12 cellular contexts compared by ENCODE assay signal in the genomic region with DNA sequence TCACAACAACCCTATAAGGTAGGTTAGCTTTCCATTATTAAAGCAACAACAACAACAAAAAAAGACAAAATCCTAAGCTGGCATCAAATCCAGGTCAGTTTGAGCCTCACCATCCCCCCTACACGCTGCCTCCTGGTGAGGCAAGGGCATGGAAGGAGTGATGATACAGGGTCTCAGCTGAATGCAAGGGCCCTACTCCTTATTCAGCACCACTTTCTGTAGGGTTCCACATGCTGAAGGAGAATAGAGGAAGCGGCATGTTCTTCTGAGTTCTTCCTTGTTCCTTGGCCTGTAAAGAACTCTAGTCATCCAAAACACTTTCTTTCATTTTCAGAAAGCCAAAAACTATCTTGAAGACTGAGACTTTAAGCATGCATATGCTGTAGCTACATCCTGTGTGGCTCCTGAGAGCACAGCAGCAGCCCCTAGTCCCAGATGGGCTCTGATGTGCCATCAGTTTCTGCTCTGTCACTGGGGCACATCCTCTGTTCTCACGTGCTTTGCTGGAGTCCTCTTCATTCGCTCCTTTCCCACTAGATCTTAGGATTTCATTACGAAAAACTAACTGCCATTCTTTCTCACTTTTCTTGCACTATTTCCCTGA. TPM values are rescaled to one million over a fixed set of nuclear protein-coding genes. Genes with fewer than 3 reads are reported as not detected.
DNase-seq lines count a peak whose midpoint lies in the region; ATAC-seq and TF ChIP-seq lines count a peak whose summit lies in the region.
"Had no signal": no experiment of that assay in that cellular context is flagged by ENCODE, and none has a peak within 500 bp of the region (broad histone marks: within the 10 kb centered on the region; RNA-seq: fewer than 3 reads in every experiment).

No MANE protein-coding gene starts in this region.

- H3K27ac Mint-ChIP-seq in Caco-2 (ENCODE audit: unreplicated experiment): no peak overlapping the region
- H3K27ac Mint-ChIP-seq: natural killer cell treated with Interleukin-12 subunit alpha and Interleukin-12 subunit beta and Interleukin-15 and Interleukin-18, amount 100 ng/mL, for 72 hours had no signal

- H3F3A ChIP-seq in PC-3 (ENCODE audit: low read length, unreplicated experiment): no peaks in the 10 kb centered on the region

- ATAC-seq in DND-41 (ENCODE audit: insufficient read depth, low read depth) (peak; percentile 99), GM19043 (IDR thresholded peaks at IDR 0.05; ENCODE audit: low read depth, unreplicated experiment) (peak; percentile 83), HG02852 (IDR thresholded peaks at IDR 0.05; ENCODE audit: unreplicated experiment) (peak; percentile 79), PC-3 (no peak), GM19023 (IDR thresholded peaks at IDR 0.05; ENCODE audit: unreplicated experiment) (no peak)
- ATAC-seq: natural killer cell treated with Interleukin-12 subunit alpha and Interleukin-12 subunit beta and Interleukin-15 and Interleukin-18, amount 100 ng/mL, for 72 hours had no signal

- H3K4me3 ChIP-seq in DND-41 (ENCODE audit: low read depth in 1 of 2, low read length in 2 of 2): peak overlapping the region in 1 of 2 experiments; percentile 31; a peak in 2 of 4 replicates
- H3K4me3 ChIP-seq in PC-3 (ENCODE audit: low read length): no peak overlapping the region
- H3K4me3 ChIP-seq in Caco-2 (ENCODE audit: low read depth, low read length): no peak overlapping the region

- BruUV-seq in PC-3 (replicated peaks; lab: Mats Ljungman, UMichigan) (no TSS peak), Caco-2 (replicated peaks; lab: Mats Ljungman, UMichigan) (no TSS peak)

- H3K9me3 Mint-ChIP-seq in Caco-2 (ENCODE audit: unreplicated experiment): no peaks in the 10 kb centered on the region
- H3K9me3 Mint-ChIP-seq: natural killer cell treated with Interleukin-12 subunit alpha and Interleukin-12 subunit beta and Interleukin-15 and Interleukin-18, amount 100 ng/mL, for 72 hours had no signal

- H3K4me2 ChIP-seq in DND-41 (ENCODE audit: insufficient read depth, low read length) (peak overlapping the region; percentile 51), PC-3 (ENCODE audit: low read length) (no peak overlapping the region)

- no peak overlapping the region for H3K4me3 Mint-ChIP-seq in Caco-2 (ENCODE audit: unreplicated experiment)
- H3K4me3 Mint-ChIP-seq: natural killer cell treated with Interleukin-12 subunit alpha and Interleukin-12 subunit beta and Interleukin-15 and Interleukin-18, amount 100 ng/mL, for 72 hours had no signal

- H3K9ac ChIP-seq in DND-41 (ENCODE audit: low read depth, low read length): peak overlapping the region; percentile 37; the same call in 1 of the 2 replicates
- no peak overlapping the region for H3K9ac ChIP-seq in PC-3 (ENCODE audit: low read length)

- no peaks in the 10 kb centered on the region for H3K36me3 Mint-ChIP-seq in Caco-2 (ENCODE audit: insufficient read depth, unreplicated experiment)
- H3K36me3 Mint-ChIP-seq: natural killer cell treated with Interleukin-12 subunit alpha and Interleukin-12 subunit beta and Interleukin-15 and Interleukin-18, amount 100 ng/mL, for 72 hours had no signal

- no peaks in the 10 kb centered on the region for H3K4me1 Mint-ChIP-seq in Caco-2 (ENCODE audit: low read depth, unreplicated experiment)

- CTCF ChIA-PET in PC-3 (lab: Charles Lee) (no interaction called here), Caco-2 (lab: Charles Lee) (no interaction called here)

- peaks cover 56% of the 10 kb centered on the region for H3K4me1 ChIP-seq in DND-41 (ENCODE audit: insufficient read depth, low read length)
- H3K4me1 ChIP-seq in PC-3 (ENCODE audit: insufficient read depth, low read length): no peaks in the 10 kb centered on the region
- H3K4me1 ChIP-seq in Caco-2: 0 out of 2 replicates have a peak, but pooled peaks cover 4% of the 10 kb centered on the region

- H3K36me3 ChIP-seq in DND-41 (ENCODE audit: insufficient read depth, low read length) (no peaks in the 10 kb centered on the region), KOPT-K1 (ENCODE audit: insufficient read depth, low read length) (no peaks in the 10 kb centered on the region), PC-3 (ENCODE audit: low read depth, low read length) (no peaks in the 10 kb centered on the region), Caco-2 (ENCODE audit: control insufficient read depth, insufficient read depth, low read length) (no peaks in the 10 kb centered on the region)

- peaks cover 31% of the 10 kb centered on the region for H3K27me3 Mint-ChIP-seq in Caco-2 (ENCODE audit: insufficient read depth, unreplicated experiment)

- H2AFZ ChIP-seq in DND-41 (ENCODE audit: low read depth, low read length): peak overlapping the region; percentile 57; the same call in 1 of the 2 replicates
- no peak overlapping the region for H2AFZ ChIP-seq in PC-3 (ENCODE audit: low read length)

- POLR2A ChIA-PET in PC-3 (lab: Charles Lee; ENCODE audit: unreplicated experiment) (no interaction called here), Caco-2 (lab: Charles Lee) (no interaction called here)

- H4K20me1 ChIP-seq in DND-41 (ENCODE audit: insufficient read depth, low read length) (no peaks in the 10 kb centered on the region), PC-3 (ENCODE audit: low read length) (no peaks in the 10 kb centered on the region)

- H3K27me3 ChIP-seq in DND-41 (ENCODE audit: insufficient read depth, low read length, poor library complexity) (no peaks in the 10 kb centered on the region), PC-3 (ENCODE audit: low read length) (peaks cover 98% of the 10 kb centered on the region), Caco-2 (replicated peaks; ENCODE audit: control insufficient read depth, insufficient read depth, low read length) (peaks cover 1% of the 10 kb centered on the region)

- H3K79me2 ChIP-seq in DND-41 (ENCODE audit: insufficient read depth, low read length): peaks cover 19% of the 10 kb centered on the region
- no peaks in the 10 kb centered on the region for H3K79me2 ChIP-seq in PC-3 (ENCODE audit: low read length)

- intact Hi-C loops in PC-3 (cut with micrococcal nuclease) (no loop called here), Caco-2 (cut with micrococcal nuclease; ENCODE audit: unreplicated experiment) (no loop called here)

- TF ChIP-seq CTCF in DND-41 (IDR thresholded peaks at IDR 0.05; ENCODE audit: borderline replicate concordance, extremely low read depth, low read length, poor library complexity, severe bottlenecking) (no peak), PC-3 (conservative IDR thresholded peaks at IDR 0.05; ENCODE audit: low read depth, low read length) (no peak), Caco-2 (IDR thresholded peaks at IDR 0.05; ENCODE audit: insufficient read depth in 1 of 2, low read depth in 1 of 2, low read length in 1 of 2, severe bottlenecking in 1 of 2, unreplicated experiment in 1 of 2) (no peak)

- peak overlapping the region; percentile 90 for H3K27ac ChIP-seq in DND-41 (ENCODE audit: low read length)
- H3K27ac ChIP-seq in KOPT-K1 (ENCODE audit: low read depth, low read length, poor library complexity, severe bottlenecking): peak overlapping the region; percentile 38
- no peak overlapping the region for H3K27ac ChIP-seq in PC-3 (ENCODE audit: low read length)
- H3K27ac ChIP-seq: C4-2B had no signal

- DNase-seq in DND-41 (peak; percentile 76), PC-3 (no peak), T1000 (lab: John Stamatoyannopoulos, UW) (no peak), Caco-2 (no peak)
- DNase-seq: aorta, NCI-H1930 had no signal

- no peaks in the 10 kb centered on the region for H3K9me2 ChIP-seq in PC-3 (replicated peaks; ENCODE audit: low read length)

- H3K9me3 ChIP-seq in DND-41 (ENCODE audit: insufficient read depth, low read length, severe bottlenecking) (no peaks in the 10 kb centered on the region), KOPT-K1 (ENCODE audit: insufficient read depth, low read length, poor library complexity, severe bottlenecking) (no peaks in the 10 kb centered on the region), PC-3 (ENCODE audit: low read length) (no peaks in the 10 kb centered on the region), Caco-2 (no peaks in the 10 kb centered on the region)

RNA-seq across cellular contexts. Expression of a gene that starts 6.2 kb away (rescaled TPM):
- under 0.01 TPM in 1 of 2 replicates, not detected in the other for total RNA-seq in PC-3 (2014; rRNA removed)
- total RNA-seq in Caco-2 (2022): 0.98 and 1.2 TPM in 2 replicates

RNA-seq across cellular contexts. Expression of a gene that starts 19.9 kb away (rescaled TPM):
- total RNA-seq in PC-3 (2014; rRNA removed): not detected in 2 replicates
- not detected in 2 replicates for total RNA-seq in Caco-2 (2022)
- total RNA-seq: aorta; natural killer cell treated with Interleukin-12 subunit alpha and Interleukin-12 subunit beta and Interleukin-15 and Interleukin-18, amount 100 ng/mL, for 72 hours had no signal

Comparison
In these comparisons a context has a peak if more than half of its experiments do, and no peak if none do; other contexts are left out.
1. ATAC-seq: peak in DND-41 (single experiment), GM19043 (single experiment) and HG02852 (single experiment); none in PC-3 (single experiment) and GM19023 (single experiment).